In the genomic region with DNA sequence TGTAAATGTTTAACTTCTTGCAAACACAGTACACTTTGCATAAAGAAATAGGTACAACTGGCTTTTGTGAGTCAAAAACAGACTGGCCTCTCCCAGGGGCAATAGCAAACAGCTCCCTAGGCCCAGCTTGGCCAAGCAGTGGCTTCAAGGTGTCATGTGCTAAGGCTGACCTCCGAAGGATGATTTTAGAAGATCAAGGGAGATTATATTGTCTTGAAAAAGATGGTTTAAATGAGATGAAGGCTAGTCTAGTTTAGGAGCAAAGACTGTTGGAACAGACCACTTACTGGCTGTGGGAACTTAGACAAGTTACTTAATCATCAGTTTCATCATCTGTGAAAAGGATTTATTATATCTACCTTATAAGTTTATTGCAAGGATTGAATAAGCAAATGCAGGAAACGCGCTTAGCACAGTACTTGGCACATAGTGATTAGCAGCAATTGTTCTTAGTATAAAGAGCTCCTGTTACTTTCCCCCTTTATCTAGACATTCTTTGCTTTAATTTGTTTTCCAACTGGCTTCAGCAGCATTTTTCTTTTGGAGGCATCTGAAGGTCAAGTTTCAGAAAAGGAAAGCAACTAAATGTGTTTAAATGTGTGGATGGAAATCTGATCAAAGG, we compare ENCODE assay signal across 11 cellular contexts.
DNase-seq lines count a peak whose midpoint lies in the region; ATAC-seq lines count a peak whose summit lies in the region.
"Had no signal": no experiment of that assay in that cellular context is flagged by ENCODE, and none has a peak within 500 bp of the region (broad histone marks: within the 10 kb centered on the region; RNA-seq: fewer than 3 reads in every experiment).

No MANE protein-coding gene starts in this region.

- peaks cover 0 to 8% of the 10 kb centered on the region in 2 donors for H3K27me3 Mint-ChIP-seq in stimulated activated naive B cell treated with anti-CD40 and anti-IgM and Interleukin-4, amounts not matched to agents 10 μg/mL and 1 μg/mL and 100 μg/mL, for 72 hours

- no peak overlapping the region for H3K4me3 Mint-ChIP-seq in stimulated activated naive B cell treated with anti-CD40 and anti-IgM and Interleukin-4, amounts not matched to agents 10 μg/mL and 1 μg/mL and 100 μg/mL, for 72 hours
- H3K4me3 Mint-ChIP-seq: activated CD4-positive, alpha-beta T cell treated with anti-CD3 and anti-CD28 coated beads, Interleukin-2, amount 10 ng/mL, durations not matched to agents 24 days and 14 days had no signal

- no peaks in the 10 kb centered on the region for H3K36me3 Mint-ChIP-seq in stimulated activated naive B cell treated with anti-CD40 and anti-IgM and Interleukin-4, amounts not matched to agents 10 μg/mL and 1 μg/mL and 100 μg/mL, for 72 hours

- ATAC-seq in GM19438 (IDR thresholded peaks at IDR 0.05; ENCODE audit: low read depth, unreplicated experiment) (peak; percentile 49), HG03108 (IDR thresholded peaks at IDR 0.05; ENCODE audit: unreplicated experiment) (peak; percentile 75), GM21576 (IDR thresholded peaks at IDR 0.05; ENCODE audit: unreplicated experiment) (no peak)
- ATAC-seq in stimulated activated naive B cell treated with anti-CD40 and anti-IgM and Interleukin-4, amounts not matched to agents 10 μg/mL and 1 μg/mL and 100 μg/mL, for 72 hours (replicated peaks), result peak; percentile 72 to 79

- H3K9me3 Mint-ChIP-seq in stimulated activated naive B cell treated with anti-CD40 and anti-IgM and Interleukin-4, amounts not matched to agents 10 μg/mL and 1 μg/mL and 100 μg/mL, for 72 hours, result no peaks in the 10 kb centered on the region
- H3K9me3 Mint-ChIP-seq: activated CD4-positive, alpha-beta T cell treated with anti-CD3 and anti-CD28 coated beads, Interleukin-2, amount 10 ng/mL, durations not matched to agents 24 days and 14 days had no signal

- H3K27ac Mint-ChIP-seq in stimulated activated naive B cell treated with anti-CD40 and anti-IgM and Interleukin-4, amounts not matched to agents 10 μg/mL and 1 μg/mL and 100 μg/mL, for 72 hours, result no peak overlapping the region
- H3K27ac Mint-ChIP-seq: activated CD4-positive, alpha-beta T cell treated with anti-CD3 and anti-CD28 coated beads, Interleukin-2, amount 10 ng/mL, durations not matched to agents 24 days and 14 days had no signal

- DNase-seq in epithelial cell of prostate (ENCODE audit: low read depth, low spot score) (no peak), cerebellar nuclear complex (lab: John Stamatoyannopoulos, UW) (no peak), NAMALWA (ENCODE audit: low spot score) (no peak), amygdala (lab: John Stamatoyannopoulos, UW) (no peak)
- no peak for DNase-seq in stimulated activated naive B cell treated with anti-CD40 and anti-IgM and Interleukin-4, amounts not matched to agents 10 μg/mL and 1 μg/mL and 100 μg/mL, for 72 hours
- DNase-seq: activated CD4-positive, alpha-beta T cell treated with anti-CD3 and anti-CD28 coated beads, Interleukin-2, amount 10 ng/mL, durations not matched to agents 24 days and 14 days; NK-92 treated with Interleukin-12 subunit alpha and Interleukin-12 subunit beta, amount 100 ng/mL, for 24 hours; stimulated activated CD4-positive, alpha-beta T cell treated with anti-CD3 and anti-CD28 coated beads, Interleukin-15, amount 100 ng/mL, for 24 hours had no signal

- peaks cover 10 to 18% of the 10 kb centered on the region in 2 donors for H3K4me1 Mint-ChIP-seq in stimulated activated naive B cell treated with anti-CD40 and anti-IgM and Interleukin-4, amounts not matched to agents 10 μg/mL and 1 μg/mL and 100 μg/mL, for 72 hours
- H3K4me1 Mint-ChIP-seq: activated CD4-positive, alpha-beta T cell treated with anti-CD3 and anti-CD28 coated beads, Interleukin-2, amount 10 ng/mL, durations not matched to agents 24 days and 14 days had no signal

- H3K27ac ChIP-seq in epithelial cell of prostate, result peak overlapping the region; percentile 100
